In genomic region chr11:82906236-82906635, GRCh38 we compare ENCODE assay signal across 8 cellular contexts. TPM values are rescaled to one million over a fixed set of nuclear protein-coding genes. Genes with fewer than 3 reads are reported as not detected.
DNase-seq lines count a peak whose midpoint lies in the region; ATAC-seq, FAIRE-seq and TF ChIP-seq lines count a peak whose summit lies in the region.

No MANE protein-coding gene starts in this region.

- DNase-seq in G401 (ENCODE audit: low spot score), result peak; percentile 47
- peak; percentile 74 for DNase-seq in NCI-H1105 treated with DMSO at 0.1 percent for 48 hours (lab: John Stamatoyannopoulos, UW)
- no peak for DNase-seq in activated B cell treated with CpG ODN at 0.5 μM for 24 hours
- DNase-seq in left lobe of liver (ENCODE audit: low spot score), result no peak
- DNase-seq in GM12891 (ENCODE audit: insufficient read length, low spot score), result no peak

- H3K9me3 Mint-ChIP-seq in activated B cell treated with CpG ODN at 0.5 μM for 24 hours, result no peaks in the 10 kb centered on the region

- ATAC-seq in activated B cell treated with CpG ODN at 0.5 μM for 24 hours (ENCODE audit: low read depth) (no peak), left lobe of liver (peak; percentile 46), HG02885 (IDR thresholded peaks at IDR 0.05; ENCODE audit: poor library complexity, unreplicated experiment) (no peak), HG02588 (IDR thresholded peaks at IDR 0.05; ENCODE audit: unreplicated experiment) (no peak), GM18873 (IDR thresholded peaks at IDR 0.05; ENCODE audit: low FRiP score, unreplicated experiment) (no peak)

- peaks cover 44% of the 10 kb centered on the region for H3K4me1 Mint-ChIP-seq in activated B cell treated with CpG ODN at 0.5 μM for 24 hours

- no peaks in the 10 kb centered on the region for H3K27me3 Mint-ChIP-seq in activated B cell treated with CpG ODN at 0.5 μM for 24 hours

- H3K4me3 Mint-ChIP-seq in activated B cell treated with CpG ODN at 0.5 μM for 24 hours, result no peak overlapping the region

- no peak for TF ChIP-seq POLR2A in GM12891 (IDR thresholded peaks at IDR 0.05; ENCODE audit: low read depth, low read length)

- in situ Hi-C loops in G401 (cut with HindIII; ENCODE audit: low sequenced_read_pairs), result no loop called here

- CTCF ChIA-PET in activated B cell treated with CpG ODN at 0.5 μM for 24 hours (lab: Charles Lee), result interaction anchor here (0.9 to 6.1 kb wide), 5 partner anchors 20 to 344 kb away, joined by 3 to 34 read pairs (median 4); partner anchors contain the start of gene PCF11

- H3K36me3 Mint-ChIP-seq in activated B cell treated with CpG ODN at 0.5 μM for 24 hours (ENCODE audit: low read depth), result peaks cover 2% of the 10 kb centered on the region

- peak; percentile 35 for TF ChIP-seq CTCF in activated B cell treated with CpG ODN at 0.5 μM for 24 hours (IDR thresholded peaks at IDR 0.05)

- POLR2A ChIA-PET in activated B cell treated with CpG ODN at 0.5 μM for 24 hours (lab: Charles Lee), result no interaction called here

- peak overlapping the region; percentile 38 for H3K27ac Mint-ChIP-seq in activated B cell treated with CpG ODN at 0.5 μM for 24 hours

- FAIRE-seq in GM12891 (lab: Jason Lieb, UNC), result no peak

- intact Hi-C loops in activated B cell treated with CpG ODN at 0.5 μM for 24 hours (cut with micrococcal nuclease), result loop anchor here (1.0 to 5.0 kb wide), 6 partner anchors 21 to 910 kb away; no protein-coding TSS in a partner anchor

TF ChIP-seq in GM12891, 5 proteins besides CTCF, POLR2A, EP300 and RAD21:
- TF ChIP-seq TAF1 (IDR thresholded peaks at IDR 0.05; ENCODE audit: low read depth, low read length) (no peak), POLR2AphosphoS5 (IDR thresholded peaks at IDR 0.05; ENCODE audit: low read depth, low read length) (no peak), PAX5 (IDR thresholded peaks at IDR 0.05; ENCODE audit: insufficient read depth, low read length, severe bottlenecking) (no peak), SPI1 (IDR thresholded peaks at IDR 0.05; ENCODE audit: low read depth, low read length) (no peak), POU2F2 (IDR thresholded peaks at IDR 0.05; ENCODE audit: low read depth, low read length) (no peak)
TF ChIP-seq in GM12891: peak in this region for 0.

RNA-seq across cellular contexts. Expression of gene DDIAS, which starts 4.7 kb away (rescaled TPM):
- 13.4 and 14.7 TPM in 2 replicates for total RNA-seq in G401 (2014; rRNA removed; shearing (Covaris generic))
- total RNA-seq in activated B cell treated with CpG ODN at 0.5 μM for 24 hours (4.4 and 4.7 TPM in 2 replicates), left lobe of liver (0.75 TPM)
- polyA plus RNA-seq in GM12891 (2012; ENCODE audit: low read depth, missing spikeins), result 2.9 TPM

RNA-seq across cellular contexts. Expression of gene PRCP, which starts 6.0 kb away (rescaled TPM):
- 34.6 and 49.1 TPM in 2 replicates for total RNA-seq in G401 (2014; rRNA removed; shearing (Covaris generic))
- 29.8 and 34.8 TPM in 2 replicates for total RNA-seq in activated B cell treated with CpG ODN at 0.5 μM for 24 hours
- 41.4 TPM for total RNA-seq in left lobe of liver
- polyA plus RNA-seq in GM12891 (2012; ENCODE audit: low read depth, missing spikeins), result 17.2 TPM

Comparison
In these comparisons a context has a peak if more than half of its experiments do, and no peak if none do; other contexts are left out.
1. DNase-seq: peak in G401 (single experiment) and NCI-H1105 treated with DMSO at 0.1 percent for 48 hours (single experiment); none in activated B cell treated with CpG ODN at 0.5 μM for 24 hours (single experiment), left lobe of liver (single experiment) and GM12891 (single experiment).